ENCODE assay signal across 8 cellular contexts in the genomic region with DNA sequence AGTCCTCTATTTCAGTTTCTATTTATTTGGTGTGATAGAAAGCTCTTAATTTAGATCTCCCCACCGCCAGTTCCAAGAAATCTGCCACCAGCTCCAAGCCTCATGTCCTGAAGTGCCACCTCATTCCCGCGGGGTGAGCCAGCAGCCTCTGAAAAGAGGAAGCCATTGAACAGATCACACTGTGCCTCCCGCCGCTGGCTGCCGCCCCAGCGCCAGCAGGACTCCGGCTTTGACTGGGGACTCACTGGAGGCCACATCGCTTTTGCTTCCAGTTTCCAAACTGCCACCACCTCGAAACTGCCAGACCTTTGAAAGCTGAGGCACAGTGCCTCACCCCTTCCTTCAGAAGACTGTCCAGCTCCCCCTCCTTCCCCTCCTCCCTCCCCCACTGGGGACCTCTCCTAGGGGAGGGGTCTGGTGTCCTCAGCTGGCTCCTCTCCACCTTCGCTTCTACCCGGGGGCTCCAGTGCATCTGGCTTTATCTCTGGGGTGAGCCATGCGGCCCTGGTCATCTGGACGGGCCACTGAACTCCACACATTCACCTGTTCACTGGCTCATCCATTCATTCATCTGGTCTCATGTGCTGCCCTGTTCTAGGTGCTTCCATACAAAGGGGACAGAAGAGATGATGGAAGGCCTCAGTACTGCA. TPM values are rescaled to one million over a fixed set of nuclear protein-coding genes. Genes with fewer than 3 reads are reported as not detected.
DNase-seq lines count a peak whose midpoint lies in the region; ATAC-seq and TF ChIP-seq lines count a peak whose summit lies in the region.

No MANE protein-coding gene starts in this region.

- no peak for TF ChIP-seq CTCF in AG10803 (conservative IDR thresholded peaks at IDR 0.05; ENCODE audit: low read length)
- TF ChIP-seq CTCF in omental fat pad (IDR thresholded peaks at IDR 0.05): no peak

- H3K4me1 ChIP-seq in SJCRH30: peaks cover 13% of the 10 kb centered on the region; the same call in 1 of the 2 replicates

- DNase-seq in AG10803 (ENCODE audit: low read depth): peak; percentile 16
- DNase-seq in SJCRH30: peak; percentile 49 to 61
- DNase-seq in epithelial cell of prostate (ENCODE audit: low read depth, low spot score): no peak
- DNase-seq in omental fat pad (ENCODE audit: low spot score): no peak
- DNase-seq in A172 (ENCODE audit: low spot score): no peak

- peak overlapping the region; percentile 15 for H3K4me3 ChIP-seq in AG10803 (ENCODE audit: low read length)
- H3K4me3 ChIP-seq in SJCRH30: peak overlapping the region; percentile 29

- H3K9me3 ChIP-seq in SJCRH30 (replicated peaks): peaks cover 6% of the 10 kb centered on the region; the same call in 1 of the 2 replicates

- H3K27me3 ChIP-seq in SJCRH30: no peaks in the 10 kb centered on the region

- H3K27ac ChIP-seq in SJCRH30 (peak overlapping the region; percentile 37; the same call in 1 of the 2 replicates), epithelial cell of prostate (peak overlapping the region; percentile 18)

- peaks cover under 1% of the 10 kb centered on the region; the same call in 1 of the 2 replicates for H3K36me3 ChIP-seq in SJCRH30

- peak; percentile 38 for ATAC-seq in GM18858 (IDR thresholded peaks at IDR 0.05; ENCODE audit: unreplicated experiment)
- peak; percentile 50 for ATAC-seq in HG02981 (IDR thresholded peaks at IDR 0.05; ENCODE audit: unreplicated experiment)
- ATAC-seq in omental fat pad (ENCODE audit: low FRiP score): peak; percentile 30
- no peak for ATAC-seq in HG02840 (IDR thresholded peaks at IDR 0.05; ENCODE audit: low FRiP score, unreplicated experiment)

RNA-seq across cellular contexts. Expression of gene VPS26C, which starts 59.0 kb away (rescaled TPM):
- 35.1 and 36.2 TPM in 2 replicates for total RNA-seq in SJCRH30 (2014; rRNA removed; shearing (Covaris generic))
- total RNA-seq in omental fat pad: 10 to 100 TPM; 48.3 to 88.3 (median 61.1) TPM
- 68.1 and 93.2 TPM in 2 replicates for total RNA-seq in A172 (2014; rRNA removed; shearing (Covaris generic))

Comparison
In these comparisons a context has a peak if more than half of its experiments do, and no peak if none do; other contexts are left out.
1. DNase-seq: peak in AG10803 (single experiment) and SJCRH30 (2 of 2); none in epithelial cell of prostate (single experiment), omental fat pad (single experiment) and A172 (single experiment).